ENCODE assay signal across 22 cellular contexts in the genomic region with DNA sequence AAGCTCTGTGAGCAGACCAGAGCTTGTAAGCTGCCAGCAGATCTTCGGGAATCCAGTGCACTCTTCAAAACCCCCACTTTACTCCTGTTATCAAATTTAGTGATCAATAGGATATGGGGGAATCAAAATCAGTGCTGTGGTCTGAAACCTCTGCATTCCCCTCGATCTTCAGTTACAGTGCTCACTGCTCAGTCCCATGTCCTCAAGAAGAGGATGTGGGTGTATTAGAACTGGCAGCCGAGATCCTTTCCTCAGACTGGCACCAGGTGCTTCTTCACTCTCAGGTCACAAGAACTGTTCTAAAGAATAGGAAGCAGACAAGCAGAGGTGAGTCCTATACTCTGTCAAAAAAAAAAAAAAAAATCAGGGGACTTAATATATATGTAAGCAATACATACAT.
"Had no signal": no experiment of that assay in that cellular context is flagged by ENCODE, and none has a peak within 500 bp of the region (broad histone marks: within the 10 kb centered on the region; RNA-seq: fewer than 3 reads in every experiment).

No MANE protein-coding gene starts in this region.

- DNase-seq: activated B cell treated with CpG ODN at 0.5 μM for 24 hours; activated CD4-positive, alpha-beta T cell treated with anti-CD3 and anti-CD28 coated beads, Interleukin-2, amount 50 U/mL, for 1 hour; activated effector memory CD4-positive, alpha-beta T cell treated with Interleukin-2 at 50 U/mL for 16 hours; body of pancreas; central memory CD4-positive, alpha-beta T cell; erythroblast; foreskin melanocyte; glutamatergic neuron; hippocampal formation; left cardiac atrium; mesenchymal stem cell; nucleus accumbens; sigmoid colon; stimulated activated CD4-positive, alpha-beta T cell treated with anti-CD3 and anti-CD28 coated beads, Interleukin-4, amount 100 ng/mL, for 24 hours; T-helper 1 cell; T-helper 9 cell; thyroid gland had no signal

- ATAC-seq: body of pancreas; left cardiac atrium; stimulated activated memory B cell treated with anti-CD40 and anti-IgM and Interleukin-4, amounts not matched to agents 10 μg/mL and 1 μg/mL and 100 μg/mL, for 72 hours had no signal

- H3K9me3 Mint-ChIP-seq: activated B cell treated with CpG ODN at 0.5 μM for 24 hours; activated naive CD4-positive, alpha-beta T cell treated with anti-CD3 and anti-CD28 coated beads, Interleukin-2, amount 50 U/mL, for 24 hours; nephron; stimulated activated memory B cell treated with anti-CD40 and anti-IgM and Interleukin-4, amounts not matched to agents 10 μg/mL and 1 μg/mL and 100 μg/mL, for 72 hours had no signal

- H3K4me3 Mint-ChIP-seq: activated B cell treated with CpG ODN at 0.5 μM for 24 hours; activated naive CD4-positive, alpha-beta T cell treated with anti-CD3 and anti-CD28 coated beads, Interleukin-2, amount 50 U/mL, for 24 hours; nephron; stimulated activated memory B cell treated with anti-CD40 and anti-IgM and Interleukin-4, amounts not matched to agents 10 μg/mL and 1 μg/mL and 100 μg/mL, for 72 hours had no signal

- FAIRE-seq: colon, islet of Langerhans had no signal

- H3K27me3 Mint-ChIP-seq: activated B cell treated with CpG ODN at 0.5 μM for 24 hours; activated naive CD4-positive, alpha-beta T cell treated with anti-CD3 and anti-CD28 coated beads, Interleukin-2, amount 50 U/mL, for 24 hours; stimulated activated memory B cell treated with anti-CD40 and anti-IgM and Interleukin-4, amounts not matched to agents 10 μg/mL and 1 μg/mL and 100 μg/mL, for 72 hours had no signal

- H3K27ac Mint-ChIP-seq: nephron; stimulated activated memory B cell treated with anti-CD40 and anti-IgM and Interleukin-4, amounts not matched to agents 10 μg/mL and 1 μg/mL and 100 μg/mL, for 72 hours had no signal

- H3K4me1 Mint-ChIP-seq: activated B cell treated with CpG ODN at 0.5 μM for 24 hours; nephron; stimulated activated memory B cell treated with anti-CD40 and anti-IgM and Interleukin-4, amounts not matched to agents 10 μg/mL and 1 μg/mL and 100 μg/mL, for 72 hours had no signal
